Comparison of ENCODE assay signal across 8 cellular contexts in genomic region chr5:177111720-177112394, GRCh38. TPM values are rescaled to one million over a fixed set of nuclear protein-coding genes. Genes with fewer than 3 reads are reported as not detected.
DNase-seq lines count a peak whose midpoint lies in the region; ATAC-seq and TF ChIP-seq lines count a peak whose summit lies in the region.

No MANE protein-coding gene starts in this region.

- intact Hi-C loops in A673 (cut with micrococcal nuclease; ENCODE audit: unreplicated experiment), result loop anchor here (1.0 to 2.0 kb wide), 2 partner anchors 197 to 451 kb away; no protein-coding TSS in a partner anchor

- H3K4me3 ChIP-seq in A673 (ENCODE audit: low read depth, low read length, poor library complexity, severe bottlenecking) (no peak overlapping the region), mucosa of rectum (ENCODE audit: low read length in 2 of 2) (peak overlapping the region; percentile 5 to 41)

- no peaks in the 10 kb centered on the region for H3K36me3 ChIP-seq in A673 (ENCODE audit: insufficient read depth, low read length, poor library complexity, severe bottlenecking)
- H3K36me3 ChIP-seq in mucosa of rectum (ENCODE audit: control insufficient read depth in 2 of 2, insufficient read depth in 2 of 2, low read length in 2 of 2), result no peaks in the 10 kb centered on the region

- TF ChIP-seq CTCF in A673 (conservative IDR thresholded peaks at IDR 0.05; ENCODE audit: low read depth, low read length) (peak; percentile 93), GM13977 (IDR thresholded peaks at IDR 0.05; ENCODE audit: extremely low read depth, insufficient read depth, missing control alignments) (peak; percentile 95)

- H3K27me3 ChIP-seq in A673 (replicated peaks; ENCODE audit: insufficient read depth, low read depth, low read length, poor library complexity) (no peaks in the 10 kb centered on the region), mucosa of rectum (ENCODE audit: control insufficient read depth in 2 of 2, insufficient read depth in 2 of 2, low read length in 2 of 2) (no peaks in the 10 kb centered on the region)

- no peak for ATAC-seq in GM21515 (IDR thresholded peaks at IDR 0.05; ENCODE audit: unreplicated experiment)

- H3K27ac ChIP-seq in A673 (ENCODE audit: low read depth, low read length, poor library complexity, severe bottlenecking) (no peak overlapping the region), mucosa of rectum (ENCODE audit: low read depth in 2 of 2, low read length in 2 of 2) (no peak overlapping the region)

- in situ Hi-C loops in GM13977 (cut with MboI; ENCODE audit: low pct_unique_long_range_greater_than_20kb, low sequenced_read_pairs, unreplicated experiment), result loop anchor here (25.0 kb wide), 1 partner anchor 450 kb away; no protein-coding TSS in a partner anchor

- DNase-seq in A673 (ENCODE audit: low spot score) (peak; percentile 66), GM13977 (ENCODE audit: low spot score) (peak; percentile 84), NCI-H345 (lab: John Stamatoyannopoulos, UW) (peak; percentile 68)
- DNase-seq in activated CD4-positive, alpha-beta T cell treated with anti-CD3 and anti-CD28 coated beads, Interleukin-2, amount 50 U/mL, for 4 hours, result peak; percentile 42 to 54
- DNase-seq in effector CD4-positive, alpha-beta T cell, result peak; percentile 55
- peak; percentile 13 to 51 (median 42) for DNase-seq in stimulated activated naive CD4-positive, alpha-beta T cell (lab: John Stamatoyannopoulos, UW)

- BruUV-seq in A673 (replicated peaks; lab: Mats Ljungman, UMichigan), result no TSS peak

- POLR2A ChIA-PET in A673 (lab: Charles Lee; ENCODE audit: low non-redundant PET), result interaction anchor here (0.6 kb wide), 1 partner anchor 101 kb away, joined by 3 read pairs; no protein-coding TSS in a partner anchor

- H3K9ac ChIP-seq in mucosa of rectum (ENCODE audit: low read depth in 1 of 2, low read length in 2 of 2), result peak overlapping the region in 1 of 2 donors; percentile 24

- no peaks in the 10 kb centered on the region for H3K4me1 ChIP-seq in A673 (ENCODE audit: insufficient read depth, low read length, poor library complexity, severe bottlenecking)
- peaks cover 6% of the 10 kb centered on the region in 2 donors for H3K4me1 ChIP-seq in mucosa of rectum (ENCODE audit: control insufficient read depth in 2 of 2, insufficient read depth in 2 of 2, low read length in 2 of 2)

- H3K9me3 ChIP-seq in A673 (ENCODE audit: low read depth, low read length, poor library complexity, severe bottlenecking), result no peaks in the 10 kb centered on the region
- no peaks in the 10 kb centered on the region for H3K9me3 ChIP-seq in mucosa of rectum (ENCODE audit: control insufficient read depth in 2 of 2, low read length in 2 of 2)

- CTCF ChIA-PET in A673 (lab: Charles Lee), result interaction anchor here (0.5 to 1.9 kb wide), 7 partner anchors 40 to 454 kb away, joined by 3 to 23 read pairs (median 6); no protein-coding TSS in a partner anchor

RNA-seq across cellular contexts. Expression of gene NSD1, which starts 21.7 kb away (rescaled TPM):
- total RNA-seq in A673 (2021), result 74.3 and 76.6 TPM in 2 replicates

RNA-seq across cellular contexts. Expression of gene FGFR4, which starts 25.1 kb away (rescaled TPM):
- total RNA-seq in A673 (2021), result 17.2 and 20.6 TPM in 2 replicates
